ENCODE assay signal across 1 cellular context in genomic region chr7:103660455-103661371, GRCh38.
TF ChIP-seq lines count a peak whose summit lies in the region.

No MANE protein-coding gene starts in this region.

TF ChIP-seq in K562, 482 proteins besides CTCF, POLR2A, EP300 and RAD21 (continued from another document and continues in another):
- TF ChIP-seq, protein P1, sequence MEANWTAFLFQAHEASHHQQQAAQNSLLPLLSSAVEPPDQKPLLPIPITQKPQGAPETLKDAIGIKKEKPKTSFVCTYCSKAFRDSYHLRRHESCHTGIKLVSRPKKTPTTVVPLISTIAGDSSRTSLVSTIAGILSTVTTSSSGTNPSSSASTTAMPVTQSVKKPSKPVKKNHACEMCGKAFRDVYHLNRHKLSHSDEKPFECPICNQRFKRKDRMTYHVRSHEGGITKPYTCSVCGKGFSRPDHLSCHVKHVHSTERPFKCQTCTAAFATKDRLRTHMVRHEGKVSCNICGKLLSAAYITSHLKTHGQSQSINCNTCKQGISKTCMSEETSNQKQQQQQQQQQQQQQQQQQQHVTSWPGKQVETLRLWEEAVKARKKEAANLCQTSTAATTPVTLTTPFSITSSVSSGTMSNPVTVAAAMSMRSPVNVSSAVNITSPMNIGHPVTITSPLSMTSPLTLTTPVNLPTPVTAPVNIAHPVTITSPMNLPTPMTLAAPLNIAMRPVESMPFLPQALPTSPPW (CRISPR knock-in tag; IDR thresholded peaks at IDR 0.05): peak; percentile 37
- TF ChIP-seq, protein P2, sequence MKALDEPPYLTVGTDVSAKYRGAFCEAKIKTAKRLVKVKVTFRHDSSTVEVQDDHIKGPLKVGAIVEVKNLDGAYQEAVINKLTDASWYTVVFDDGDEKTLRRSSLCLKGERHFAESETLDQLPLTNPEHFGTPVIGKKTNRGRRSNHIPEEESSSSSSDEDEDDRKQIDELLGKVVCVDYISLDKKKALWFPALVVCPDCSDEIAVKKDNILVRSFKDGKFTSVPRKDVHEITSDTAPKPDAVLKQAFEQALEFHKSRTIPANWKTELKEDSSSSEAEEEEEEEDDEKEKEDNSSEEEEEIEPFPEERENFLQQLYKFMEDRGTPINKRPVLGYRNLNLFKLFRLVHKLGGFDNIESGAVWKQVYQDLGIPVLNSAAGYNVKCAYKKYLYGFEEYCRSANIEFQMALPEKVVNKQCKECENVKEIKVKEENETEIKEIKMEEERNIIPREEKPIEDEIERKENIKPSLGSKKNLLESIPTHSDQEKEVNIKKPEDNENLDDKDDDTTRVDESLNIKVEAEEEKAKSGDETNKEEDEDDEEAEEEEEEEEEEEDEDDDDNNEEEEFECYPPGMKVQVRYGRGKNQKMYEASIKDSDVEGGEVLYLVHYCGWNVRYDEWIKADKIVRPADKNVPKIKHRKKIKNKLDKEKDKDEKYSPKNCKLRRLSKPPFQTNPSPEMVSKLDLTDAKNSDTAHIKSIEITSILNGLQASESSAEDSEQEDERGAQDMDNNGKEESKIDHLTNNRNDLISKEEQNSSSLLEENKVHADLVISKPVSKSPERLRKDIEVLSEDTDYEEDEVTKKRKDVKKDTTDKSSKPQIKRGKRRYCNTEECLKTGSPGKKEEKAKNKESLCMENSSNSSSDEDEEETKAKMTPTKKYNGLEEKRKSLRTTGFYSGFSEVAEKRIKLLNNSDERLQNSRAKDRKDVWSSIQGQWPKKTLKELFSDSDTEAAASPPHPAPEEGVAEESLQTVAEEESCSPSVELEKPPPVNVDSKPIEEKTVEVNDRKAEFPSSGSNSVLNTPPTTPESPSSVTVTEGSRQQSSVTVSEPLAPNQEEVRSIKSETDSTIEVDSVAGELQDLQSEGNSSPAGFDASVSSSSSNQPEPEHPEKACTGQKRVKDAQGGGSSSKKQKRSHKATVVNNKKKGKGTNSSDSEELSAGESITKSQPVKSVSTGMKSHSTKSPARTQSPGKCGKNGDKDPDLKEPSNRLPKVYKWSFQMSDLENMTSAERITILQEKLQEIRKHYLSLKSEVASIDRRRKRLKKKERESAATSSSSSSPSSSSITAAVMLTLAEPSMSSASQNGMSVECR (CRISPR knock-in tag; IDR thresholded peaks at IDR 0.05): no peak
- no peak for TF ChIP-seq ZNF778 (CRISPR knock-in tag; IDR thresholded peaks at IDR 0.05)
- no peak for TF ChIP-seq BMI1 (IDR thresholded peaks at IDR 0.05; ENCODE audit: low read length)
- TF ChIP-seq SOX6 (IDR thresholded peaks at IDR 0.05): peak; percentile 91
- TF ChIP-seq SREBF1 (IDR thresholded peaks at IDR 0.05; ENCODE audit: borderline replicate concordance, low read depth, low read length): no peak
- peak; percentile 78; the same call in 1 of the 2 replicates for TF ChIP-seq FOXA1 (IDR thresholded peaks at IDR 0.05; ENCODE audit: borderline replicate concordance)
- TF ChIP-seq EHMT2 (IDR thresholded peaks at IDR 0.05): peak; percentile 57; the same call in 1 of the 2 replicates
- TF ChIP-seq DLX4 (CRISPR knock-in tag; IDR thresholded peaks at IDR 0.05): no peak
- no peak for TF ChIP-seq ZZZ3 (IDR thresholded peaks at IDR 0.05)
- TF ChIP-seq ZBTB33 (CRISPR knock-in tag; IDR thresholded peaks at IDR 0.05): no peak
- TF ChIP-seq ZNF766 (CRISPR knock-in tag; conservative IDR thresholded peaks at IDR 0.05): peak; percentile 73; the same call in 1 of the 2 replicates
- TF ChIP-seq MAFG (tag; conservative IDR thresholded peaks at IDR 0.05): no peak
- TF ChIP-seq NR4A1 (CRISPR knock-in tag; IDR thresholded peaks at IDR 0.05): no peak
- no peak for TF ChIP-seq NR4A1 (tag; IDR thresholded peaks at IDR 0.05)
- no peak for TF ChIP-seq ZNF785 (CRISPR knock-in tag; IDR thresholded peaks at IDR 0.05)
- peak in 1 of 2 experiments; percentile 56; a peak in 1 of 4 replicates for TF ChIP-seq RCOR1 (IDR thresholded peaks at IDR 0.05; ENCODE audit: borderline replicate concordance in 1 of 2, low read depth in 2 of 2, low read length in 2 of 2)
- no peak for TF ChIP-seq CHD1 (IDR thresholded peaks at IDR 0.05; ENCODE audit: low read length)
- TF ChIP-seq CSDE1 (IDR thresholded peaks at IDR 0.05): no peak
- TF ChIP-seq HMGN3 (IDR thresholded peaks at IDR 0.05; ENCODE audit: borderline replicate concordance, extremely low read depth, insufficient read length, low read depth, low read length): no peak
- peak; percentile 89 for TF ChIP-seq ZNF592 (IDR thresholded peaks at IDR 0.05)
- no peak for TF ChIP-seq TCF3 (CRISPR knock-in tag; IDR thresholded peaks at IDR 0.05)
- TF ChIP-seq ZNF584 (CRISPR knock-in tag; IDR thresholded peaks at IDR 0.05; ENCODE audit: low read depth): peak; percentile 86
- peak; percentile 75 for TF ChIP-seq BACH1 (tag; IDR thresholded peaks at IDR 0.05)
- TF ChIP-seq ZFP36 (IDR thresholded peaks at IDR 0.05; ENCODE audit: low read depth, low read length, partially characterized antibody): no peak
- peak; percentile 29; the same call in 1 of the 2 replicates for TF ChIP-seq CBFA2T3 (IDR thresholded peaks at IDR 0.05)
- TF ChIP-seq MLX (CRISPR knock-in tag; conservative IDR thresholded peaks at IDR 0.05): no peak
- TF ChIP-seq TCF7 (IDR thresholded peaks at IDR 0.05; ENCODE audit: borderline replicate concordance): no peak
- TF ChIP-seq ZNF24 (IDR thresholded peaks at IDR 0.05): peak; percentile 6; the same call in 1 of the 2 replicates
- TF ChIP-seq ATF7 (IDR thresholded peaks at IDR 0.05): peak; percentile 96
- TF ChIP-seq ZBTB11 (CRISPR knock-in tag; IDR thresholded peaks at IDR 0.05): peak in 1 of 3 experiments; percentile 57; a peak in 1 of 6 replicates
- no peak for TF ChIP-seq EZH2 (IDR thresholded peaks at IDR 0.05; ENCODE audit: borderline replicate concordance, low read depth, low read length)
- TF ChIP-seq MTA3 (IDR thresholded peaks at IDR 0.05; ENCODE audit: borderline replicate concordance): peak; percentile 31; the same call in 1 of the 2 replicates
- TF ChIP-seq, protein P3, sequence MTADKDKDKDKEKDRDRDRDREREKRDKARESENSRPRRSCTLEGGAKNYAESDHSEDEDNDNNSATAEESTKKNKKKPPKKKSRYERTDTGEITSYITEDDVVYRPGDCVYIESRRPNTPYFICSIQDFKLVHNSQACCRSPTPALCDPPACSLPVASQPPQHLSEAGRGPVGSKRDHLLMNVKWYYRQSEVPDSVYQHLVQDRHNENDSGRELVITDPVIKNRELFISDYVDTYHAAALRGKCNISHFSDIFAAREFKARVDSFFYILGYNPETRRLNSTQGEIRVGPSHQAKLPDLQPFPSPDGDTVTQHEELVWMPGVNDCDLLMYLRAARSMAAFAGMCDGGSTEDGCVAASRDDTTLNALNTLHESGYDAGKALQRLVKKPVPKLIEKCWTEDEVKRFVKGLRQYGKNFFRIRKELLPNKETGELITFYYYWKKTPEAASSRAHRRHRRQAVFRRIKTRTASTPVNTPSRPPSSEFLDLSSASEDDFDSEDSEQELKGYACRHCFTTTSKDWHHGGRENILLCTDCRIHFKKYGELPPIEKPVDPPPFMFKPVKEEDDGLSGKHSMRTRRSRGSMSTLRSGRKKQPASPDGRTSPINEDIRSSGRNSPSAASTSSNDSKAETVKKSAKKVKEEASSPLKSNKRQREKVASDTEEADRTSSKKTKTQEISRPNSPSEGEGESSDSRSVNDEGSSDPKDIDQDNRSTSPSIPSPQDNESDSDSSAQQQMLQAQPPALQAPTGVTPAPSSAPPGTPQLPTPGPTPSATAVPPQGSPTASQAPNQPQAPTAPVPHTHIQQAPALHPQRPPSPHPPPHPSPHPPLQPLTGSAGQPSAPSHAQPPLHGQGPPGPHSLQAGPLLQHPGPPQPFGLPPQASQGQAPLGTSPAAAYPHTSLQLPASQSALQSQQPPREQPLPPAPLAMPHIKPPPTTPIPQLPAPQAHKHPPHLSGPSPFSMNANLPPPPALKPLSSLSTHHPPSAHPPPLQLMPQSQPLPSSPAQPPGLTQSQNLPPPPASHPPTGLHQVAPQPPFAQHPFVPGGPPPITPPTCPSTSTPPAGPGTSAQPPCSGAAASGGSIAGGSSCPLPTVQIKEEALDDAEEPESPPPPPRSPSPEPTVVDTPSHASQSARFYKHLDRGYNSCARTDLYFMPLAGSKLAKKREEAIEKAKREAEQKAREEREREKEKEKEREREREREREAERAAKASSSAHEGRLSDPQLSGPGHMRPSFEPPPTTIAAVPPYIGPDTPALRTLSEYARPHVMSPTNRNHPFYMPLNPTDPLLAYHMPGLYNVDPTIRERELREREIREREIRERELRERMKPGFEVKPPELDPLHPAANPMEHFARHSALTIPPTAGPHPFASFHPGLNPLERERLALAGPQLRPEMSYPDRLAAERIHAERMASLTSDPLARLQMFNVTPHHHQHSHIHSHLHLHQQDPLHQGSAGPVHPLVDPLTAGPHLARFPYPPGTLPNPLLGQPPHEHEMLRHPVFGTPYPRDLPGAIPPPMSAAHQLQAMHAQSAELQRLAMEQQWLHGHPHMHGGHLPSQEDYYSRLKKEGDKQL (CRISPR knock-in tag; IDR thresholded peaks at IDR 0.05; ENCODE audit: borderline replicate concordance): no peak
- TF ChIP-seq TCF7L2 (IDR thresholded peaks at IDR 0.05; ENCODE audit: low read depth, low read length): no peak
- 0 out of 2 replicates have a peak, but pooled peaks have one; percentile 30 for TF ChIP-seq TEAD2 (tag; IDR thresholded peaks at IDR 0.05)
- no peak for TF ChIP-seq HOXB6 (CRISPR knock-in tag; IDR thresholded peaks at IDR 0.05; ENCODE audit: borderline replicate concordance)
